18 cellular contexts compared by ENCODE assay signal in the genomic region with DNA sequence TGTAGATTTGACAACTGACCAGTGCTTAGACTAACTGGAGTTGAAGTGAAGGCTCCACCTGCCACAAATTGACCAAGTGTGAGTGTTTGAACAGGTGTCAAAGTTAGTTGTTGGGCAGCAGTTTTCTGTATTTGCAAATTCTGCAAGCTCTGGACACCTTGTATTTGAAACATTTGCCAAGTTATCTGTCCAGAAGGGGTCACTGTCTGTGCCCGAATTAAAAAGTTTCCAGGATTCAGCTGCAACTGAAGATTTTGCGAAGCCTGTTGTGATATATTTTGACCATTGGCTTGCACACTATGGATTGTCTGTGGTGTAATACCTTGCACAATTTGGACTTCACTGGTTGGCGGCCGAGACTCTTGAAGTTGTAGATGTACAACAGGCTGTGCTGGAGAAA.
A peak's percentile ranks its signal among the peaks of the same experiment; 100 is the strongest.
DNase-seq lines count a peak whose midpoint lies in the region; ATAC-seq, FAIRE-seq and TF ChIP-seq lines count a peak whose summit lies in the region.
"Had no signal": no experiment of that assay in that cellular context is flagged by ENCODE, and none has a peak within 500 bp of the region (broad histone marks: within the 10 kb centered on the region; RNA-seq: fewer than 3 reads in every experiment).

No MANE protein-coding gene starts in this region.

- no peak overlapping the region for H3K23ac ChIP-seq in neuronal stem cell (ENCODE audit: low read depth, low read length, poor library complexity)

- ATAC-seq in PC-3 (no peak; the same call in 1 of the 2 replicates), HG03280 (IDR thresholded peaks at IDR 0.05; ENCODE audit: unreplicated experiment) (no peak)
- ATAC-seq: heart right ventricle; naive thymus-derived CD8-positive, alpha-beta T cell had no signal

- H2AFZ ChIP-seq in PC-3 (ENCODE audit: low read length): no peak overlapping the region
- peak overlapping the region; percentile 3 for H2AFZ ChIP-seq in neuronal stem cell (ENCODE audit: low read length)

- H3K36me3 ChIP-seq in PC-3 (ENCODE audit: low read depth, low read length) (no peaks in the 10 kb centered on the region), neuronal stem cell (replicated peaks in 1 of 2; ENCODE audit: control insufficient read depth in 2 of 2, insufficient read depth in 2 of 2, low read length in 2 of 2) (no peaks in the 10 kb centered on the region), small intestine (ENCODE audit: control insufficient read depth in 2 of 2, insufficient read depth in 2 of 2, low read length in 2 of 2) (no peaks in the 10 kb centered on the region), MG63 (no peaks in the 10 kb centered on the region)
- H3K36me3 ChIP-seq: heart right ventricle, tibial artery had no signal

- H2BK5ac ChIP-seq in neuronal stem cell (ENCODE audit: low read length): no peak overlapping the region

- H3K79me1 ChIP-seq in neuronal stem cell (ENCODE audit: low read depth, low read length): no peaks in the 10 kb centered on the region

- H3K27ac ChIP-seq in PC-3 (ENCODE audit: low read length): no peak overlapping the region
- no peak overlapping the region for H3K27ac ChIP-seq in neuronal stem cell (replicated peaks; ENCODE audit: low read length)
- no peak overlapping the region for H3K27ac ChIP-seq in small intestine (ENCODE audit: low read depth in 1 of 2, low read length in 1 of 2)
- H3K27ac ChIP-seq: heart right ventricle, tibial artery had no signal

- POLR2A ChIA-PET in PC-3 (lab: Charles Lee; ENCODE audit: unreplicated experiment): no interaction called here

- no peaks in the 10 kb centered on the region for H3K27me3 ChIP-seq in PC-3 (ENCODE audit: low read length)
- H3K27me3 ChIP-seq in neuronal stem cell (ENCODE audit: control insufficient read depth in 3 of 3, insufficient read depth in 3 of 3, low read depth in 1 of 3, low read length in 3 of 3): no peaks in the 10 kb centered on the region
- no peaks in the 10 kb centered on the region for H3K27me3 ChIP-seq in small intestine (ENCODE audit: control insufficient read depth in 2 of 2, insufficient read depth in 2 of 2, low read length in 2 of 2)
- H3K27me3 ChIP-seq in MG63: no peaks in the 10 kb centered on the region
- H3K27me3 ChIP-seq: heart right ventricle, tibial artery had no signal

- no peak overlapping the region for H3K18ac ChIP-seq in neuronal stem cell (ENCODE audit: low read length)

- H3K9me2 ChIP-seq in PC-3 (replicated peaks; ENCODE audit: low read length): no peaks in the 10 kb centered on the region

- no peak for FAIRE-seq in small intestine (lab: Jason Lieb, UNC)
- FAIRE-seq: endometrium had no signal

- no peak overlapping the region for H3K4me3 ChIP-seq in PC-3 (ENCODE audit: low read length)
- H3K4me3 ChIP-seq in neuronal stem cell (ENCODE audit: low read length in 2 of 2): no peak overlapping the region
- no peak overlapping the region for H3K4me3 ChIP-seq in small intestine (ENCODE audit: low read depth in 1 of 2, low read length in 2 of 2)
- H3K4me3 ChIP-seq in MG63: no peak overlapping the region
- H3K4me3 ChIP-seq: heart right ventricle, tibial artery had no signal

- H2BK12ac ChIP-seq in neuronal stem cell (ENCODE audit: low read length): no peak overlapping the region

- H3K9me3 ChIP-seq in PC-3 (ENCODE audit: low read length) (no peaks in the 10 kb centered on the region), neuronal stem cell (replicated peaks in 1 of 2; ENCODE audit: control insufficient read depth in 2 of 2, insufficient read depth in 1 of 2, low read depth in 1 of 2, low read length in 2 of 2) (no peaks in the 10 kb centered on the region), small intestine (ENCODE audit: control insufficient read depth, low read depth) (no peaks in the 10 kb centered on the region), MG63 (no peaks in the 10 kb centered on the region)
- H3K9me3 ChIP-seq: heart right ventricle, tibial artery had no signal

- peak; percentile 36 for DNase-seq in HT-29 (ENCODE audit: low spot score)
- DNase-seq in PC-3: peak; percentile 41
- DNase-seq in dermis microvascular lymphatic vessel endothelial cell (ENCODE audit: low read depth in 2 of 2): peak; percentile 9 to 30
- DNase-seq in neuronal stem cell (ENCODE audit: low spot score): no peak
- no peak for DNase-seq in small intestine
- DNase-seq in MG63: no peak
- DNase-seq: activated CD4-positive, CD25-positive, alpha-beta regulatory T cell treated with anti-CD3 and anti-CD28 coated beads, Interleukin-2, amount 50 U/mL, for 72 hours; activated CD8-positive, alpha-beta memory T cell treated with anti-CD3 and anti-CD28 coated beads, Interleukin-2, amount 50 U/mL, for 4 hours; activated naive CD4-positive, alpha-beta T cell treated with anti-CD3 and anti-CD28 coated beads, Interleukin-2, amount 10 ng/mL, durations not matched to agents 7 days and 5 days; caudate nucleus; CD8-positive, alpha-beta memory T cell; heart right ventricle; naive thymus-derived CD8-positive, alpha-beta T cell; stimulated activated CD8-positive, alpha-beta memory T cell treated with anti-CD3 and anti-CD28 coated beads, Interleukin-4, amount 100 ng/mL, for 48 hours; T-helper 1 cell; tibial artery had no signal

- no peak overlapping the region for H4K91ac ChIP-seq in neuronal stem cell (ENCODE audit: low read depth, low read length, poor library complexity)

- H4K20me1 ChIP-seq in PC-3 (ENCODE audit: low read length): no peaks in the 10 kb centered on the region

- H2BK120ac ChIP-seq in neuronal stem cell (ENCODE audit: low read depth, low read length): no peak overlapping the region

- no peak overlapping the region for H3K14ac ChIP-seq in neuronal stem cell (ENCODE audit: low read length)

- H3K9ac ChIP-seq in PC-3 (ENCODE audit: low read length) (no peak overlapping the region), neuronal stem cell (ENCODE audit: low read depth, low read length, poor library complexity) (no peak overlapping the region)

- no peaks in the 10 kb centered on the region for H3F3A ChIP-seq in PC-3 (ENCODE audit: low read length, unreplicated experiment)

- H2AK5ac ChIP-seq in neuronal stem cell (ENCODE audit: low read depth, low read length): no peak overlapping the region

- intact Hi-C loops in PC-3 (cut with micrococcal nuclease): loop anchor here (1.0 to 10.0 kb wide), 2 partner anchors 333 to 563 kb away; no protein-coding TSS in a partner anchor

- WGBS in neuronal stem cell (ENCODE audit: extremely low coverage in 2 of 2, insufficient read length in 2 of 2, insufficient replicate concordance in 1 of 2), 2 donors: no CpG with 5 or more reads among the region's 4 CpGs
- 85 to 89% (median 87%) methylated on average over 4 of the region's 4 CpGs for WGBS in small intestine, 3 donors

- H3K4me1 ChIP-seq in PC-3 (ENCODE audit: insufficient read depth, low read length) (no peaks in the 10 kb centered on the region), neuronal stem cell (ENCODE audit: control insufficient read depth in 2 of 2, insufficient read depth in 1 of 2, low read depth in 1 of 2, low read length in 2 of 2) (no peaks in the 10 kb centered on the region), small intestine (ENCODE audit: control insufficient read depth in 2 of 2, insufficient read depth in 1 of 2, low read depth in 1 of 2, low read length in 1 of 2) (no peaks in the 10 kb centered on the region)
- H3K4me1 ChIP-seq: heart right ventricle, tibial artery had no signal

- TF ChIP-seq CTCF in PC-3 (conservative IDR thresholded peaks at IDR 0.05; ENCODE audit: low read depth, low read length): peak; percentile 53

- no peaks in the 10 kb centered on the region for H3K79me2 ChIP-seq in PC-3 (ENCODE audit: low read length)

- CTCF ChIA-PET in PC-3 (lab: Charles Lee): interaction anchor here (1.1 kb wide), 1 partner anchor 334 kb away, joined by 4 read pairs; no protein-coding TSS in a partner anchor

- no peak overlapping the region for H4K8ac ChIP-seq in neuronal stem cell (ENCODE audit: low read depth, low read length)

- no peak overlapping the region for H3K4ac ChIP-seq in neuronal stem cell (ENCODE audit: low read length)

- H3K4me2 ChIP-seq in PC-3 (ENCODE audit: low read length) (no peak overlapping the region), neuronal stem cell (ENCODE audit: insufficient read depth, low read length, poor library complexity, severe bottlenecking) (no peak overlapping the region)

- H2BK15ac ChIP-seq in neuronal stem cell (ENCODE audit: low read length): no peak overlapping the region

- no TSS peak for BruUV-seq in PC-3 (replicated peaks; lab: Mats Ljungman, UMichigan)

Comparison
In these comparisons a context has a peak if more than half of its experiments do, and no peak if none do; other contexts are left out.
1. DNase-seq: peak in HT-29 (single experiment), PC-3 (single experiment) and dermis microvascular lymphatic vessel endothelial cell (2 of 2); none in neuronal stem cell (single experiment), small intestine (single experiment) and MG63 (single experiment).